In genomic region chr14:92794547-92794941, GRCh38 we compare ENCODE assay signal across 8 cellular contexts. TPM values are rescaled to one million over a fixed set of nuclear protein-coding genes. Genes with fewer than 3 reads are reported as not detected.
DNase-seq lines count a peak whose midpoint lies in the region; ATAC-seq, FAIRE-seq and TF ChIP-seq lines count a peak whose summit lies in the region.

No MANE protein-coding gene starts in this region.

- CTCF ChIA-PET in endothelial cell of umbilical vein (lab: Charles Lee), result interaction anchor here (1.0 kb wide), 4 partner anchors 47 to 688 kb away, joined by 3 read pairs; partner anchors contain the start of gene ATXN3

- peak; percentile 4 for DNase-seq in stimulated activated CD4-positive, alpha-beta T cell treated with anti-CD3 and anti-CD28 coated beads, Interleukin-12 subunit alpha, Interleukin-12 subunit beta, amount 100 ng/mL, for 4 hours
- DNase-seq in stimulated activated CD4-positive, alpha-beta T cell treated with anti-CD3 and anti-CD28 coated beads, Interleukin-1b, Interleukin-23, amount 100 ng/mL, for 48 hours, result no peak
- no peak for DNase-seq in SK-N-MC (ENCODE audit: low read depth, low spot score)
- DNase-seq in endothelial cell of umbilical vein (ENCODE audit: low read depth, low spot score), result peak; percentile 28
- no peak for DNase-seq in natural killer cell
- DNase-seq in NCI-H1436 treated with DMSO at 0.1 percent for 48 hours (lab: John Stamatoyannopoulos, UW), result no peak

- H3K27me3 ChIP-seq in endothelial cell of umbilical vein (ENCODE audit: control insufficient read depth in 2 of 2, insufficient read depth in 2 of 2, low read length in 2 of 2), result no peaks in the 10 kb centered on the region

- POLR2A ChIA-PET in endothelial cell of umbilical vein (lab: Charles Lee), result interaction anchor here (0.9 to 1.2 kb wide), 4 partner anchors 18 to 754 kb away, joined by 3 to 5 read pairs (median 4); partner anchors contain the start of genes ATXN3, CPSF2, NDUFB1 and TRIP11

- H3K27me3 Mint-ChIP-seq in natural killer cell (ENCODE audit: low read depth in 2 of 2), result peaks cover 0 to 22% of the 10 kb centered on the region in 2 donors

- peaks cover 9% of the 10 kb centered on the region for H3K4me1 ChIP-seq in endothelial cell of umbilical vein (ENCODE audit: control insufficient read depth, extremely low read depth, insufficient read depth, low read length)

- peaks cover 32 to 38% of the 10 kb centered on the region in 2 donors for H3K4me1 Mint-ChIP-seq in natural killer cell

- no peaks in the 10 kb centered on the region for H3K9me1 ChIP-seq in endothelial cell of umbilical vein (replicated peaks; ENCODE audit: control insufficient read depth, extremely low read depth, insufficient read depth, low read length)

- ATAC-seq in natural killer cell, result no peak
- ATAC-seq in GM18861 (IDR thresholded peaks at IDR 0.05; ENCODE audit: unreplicated experiment), result no peak
- no peak for ATAC-seq in HG02759 (IDR thresholded peaks at IDR 0.05; ENCODE audit: unreplicated experiment)

- dilution Hi-C loops in endothelial cell of umbilical vein (cut with MboI; ENCODE audit: extremely low pct_ligation_motif_present, low sequenced_read_pairs), result no loop called here

- H3K36me3 Mint-ChIP-seq in natural killer cell, result peaks cover 24% of the 10 kb centered on the region

- H3K9me3 Mint-ChIP-seq in natural killer cell, result peaks cover 3 to 4% of the 10 kb centered on the region in 2 donors

- H3K27ac Mint-ChIP-seq in natural killer cell, result peak overlapping the region; percentile 77 to 85

- peak overlapping the region; percentile 73 for H3K4me2 ChIP-seq in endothelial cell of umbilical vein (ENCODE audit: insufficient read depth, low read length)

- FAIRE-seq in endothelial cell of umbilical vein (lab: Jason Lieb, UNC), result no peak

- TF ChIP-seq POLR2A in endothelial cell of umbilical vein (IDR thresholded peaks at IDR 0.05; ENCODE audit: low read depth, low read length), result no peak

- peaks cover 20% of the 10 kb centered on the region for H3K36me3 ChIP-seq in SK-N-MC (ENCODE audit: insufficient read depth, low read length)
- H3K36me3 ChIP-seq in endothelial cell of umbilical vein (ENCODE audit: control insufficient read depth in 2 of 2, extremely low read depth in 1 of 2, insufficient read depth in 2 of 2, low read length in 2 of 2), result no peaks in the 10 kb centered on the region

- peaks cover 5% of the 10 kb centered on the region; the same call in 1 of the 2 replicates for H3K9me3 ChIP-seq in SK-N-MC (ENCODE audit: low read depth, low read length)
- no peaks in the 10 kb centered on the region for H3K9me3 ChIP-seq in endothelial cell of umbilical vein (replicated peaks; ENCODE audit: control insufficient read depth, insufficient read depth, low read length)

- TF ChIP-seq CTCF in endothelial cell of umbilical vein (IDR thresholded peaks at IDR 0.05; ENCODE audit: extremely low read depth in 1 of 2, insufficient read depth in 1 of 2, low read depth in 1 of 2, low read length in 2 of 2), result no peak
- TF ChIP-seq CTCF in natural killer cell (IDR thresholded peaks at IDR 0.05), result no peak

- no peaks in the 10 kb centered on the region for H4K20me1 ChIP-seq in endothelial cell of umbilical vein (replicated peaks; ENCODE audit: control insufficient read depth, extremely low read depth, insufficient read depth, low read length)

- H3K27ac ChIP-seq in SK-N-MC, result peak overlapping the region; percentile 37; the same call in 1 of the 2 replicates
- peak overlapping the region; percentile 54 for H3K27ac ChIP-seq in endothelial cell of umbilical vein (ENCODE audit: insufficient read depth, low read depth, low read length)

- BruUV-seq in endothelial cell of umbilical vein (replicated peaks; lab: Mats Ljungman, UMichigan), result TSS peak; percentile 49

- H3K79me2 ChIP-seq in endothelial cell of umbilical vein (ENCODE audit: control insufficient read depth, insufficient read depth, low read length), result peaks cover 28% of the 10 kb centered on the region

- peak overlapping the region; percentile 71 for H2AFZ ChIP-seq in endothelial cell of umbilical vein (ENCODE audit: low read depth, low read length)

- intact Hi-C loops in endothelial cell of umbilical vein (cut with micrococcal nuclease) (loop anchor here (1.0 to 5.0 kb wide), 6 partner anchors 46 to 688 kb away; partner anchors contain the start of genes ATXN3, CPSF2, LGMN and NDUFB1), natural killer cell (cut with micrococcal nuclease) (loop anchor here (1.0 kb wide), 1 partner anchor 755 kb away; no protein-coding TSS in a partner anchor)

- H3K4me3 Mint-ChIP-seq in natural killer cell, result peak overlapping the region; percentile 95

- H3K4me3 ChIP-seq in SK-N-MC (peak overlapping the region; percentile 81), endothelial cell of umbilical vein (replicated peaks in 1 of 3; ENCODE audit: insufficient read depth in 1 of 3, low read depth in 1 of 3, low read length in 3 of 3) (peak overlapping the region; percentile 52 to 75 (median 75))

- H3K9ac ChIP-seq in SK-N-MC (ENCODE audit: insufficient read length), result peak overlapping the region; percentile 89
- peak overlapping the region; percentile 93 for H3K9ac ChIP-seq in endothelial cell of umbilical vein (replicated peaks; ENCODE audit: extremely low read depth, insufficient read depth, low read length)

TF ChIP-seq in endothelial cell of umbilical vein, 7 proteins besides CTCF, POLR2A, EP300 and RAD21:
- TF ChIP-seq MYC (IDR thresholded peaks at IDR 0.05; ENCODE audit: low read depth, low read length) (no peak), EZH2 (IDR thresholded peaks at IDR 0.05; ENCODE audit: borderline replicate concordance, low read depth, low read length, severe bottlenecking) (no peak), MAX (IDR thresholded peaks at IDR 0.05; ENCODE audit: insufficient read depth, insufficient read length) (no peak), GATA2 (IDR thresholded peaks at IDR 0.05; ENCODE audit: insufficient read depth, insufficient read length, low read depth, low read length) (no peak), FOS (IDR thresholded peaks at IDR 0.05; ENCODE audit: borderline replicate concordance, insufficient read depth, low read length) (no peak), JUN (IDR thresholded peaks at IDR 0.05; ENCODE audit: borderline replicate concordance, insufficient read depth, insufficient read length, low read depth) (no peak), POLR2AphosphoS5 (IDR thresholded peaks at IDR 0.05; ENCODE audit: insufficient read depth, low read depth, low read length) (no peak)
TF ChIP-seq in endothelial cell of umbilical vein: peak in this region for 0.

RNA-seq across cellular contexts. Expression of gene GOLGA5, which starts 0.4 kb away (rescaled TPM):
- total RNA-seq in endothelial cell of umbilical vein (28.9 and 29.3 TPM in 2 replicates), natural killer cell (10 to 100 TPM; 11.5 to 21.0 (median 17.1) TPM)
- polyA plus RNA-seq in endothelial cell of umbilical vein, result 13.7 and 16.3 TPM in 2 replicates
- polyA plus RNA-seq in endothelial cell of umbilical vein (2011; cell fraction: cytosol; rRNA removed), result 23.5 and 28.1 TPM in 2 replicates
- 16.8 and 18.5 TPM in 2 replicates for polyA plus RNA-seq in endothelial cell of umbilical vein (2011; cell fraction: nucleus; rRNA removed)
- polyA plus RNA-seq in endothelial cell of umbilical vein (2012), result 24.6 and 30.1 TPM in 2 replicates
- 11.1 and 12.7 TPM in 2 replicates for polyA minus RNA-seq in endothelial cell of umbilical vein
- polyA minus RNA-seq in endothelial cell of umbilical vein (2011; cell fraction: cytosol; rRNA and poly(A)+ RNA removed), result 8.3 TPM
- 15.1 and 17.4 TPM in 2 replicates for polyA minus RNA-seq in endothelial cell of umbilical vein (2011; cell fraction: nucleus; rRNA and poly(A)+ RNA removed)

RNA-seq across cellular contexts. Expression of gene LGMN, which starts 46.1 kb away (rescaled TPM):
- total RNA-seq in endothelial cell of umbilical vein (56.7 and 62.6 TPM in 2 replicates), natural killer cell (1 to 10 TPM in 2 of 3 donors, under 1 TPM in 1; 0.39 to 6.1 (median 2.5) TPM)
- 85.8 and 99.2 TPM in 2 replicates for polyA plus RNA-seq in endothelial cell of umbilical vein
- 122 and 126 TPM in 2 replicates for polyA plus RNA-seq in endothelial cell of umbilical vein (2011; cell fraction: cytosol; rRNA removed)
- polyA plus RNA-seq in endothelial cell of umbilical vein (2011; cell fraction: nucleus; rRNA removed), result 73.2 and 83.3 TPM in 2 replicates
- polyA plus RNA-seq in endothelial cell of umbilical vein (2012), result 70.4 and 81.1 TPM in 2 replicates
- polyA minus RNA-seq in endothelial cell of umbilical vein, result 52.1 and 66.6 TPM in 2 replicates
- 16.8 TPM for polyA minus RNA-seq in endothelial cell of umbilical vein (2011; cell fraction: cytosol; rRNA and poly(A)+ RNA removed)
- 20.4 and 28.7 TPM in 2 replicates for polyA minus RNA-seq in endothelial cell of umbilical vein (2011; cell fraction: nucleus; rRNA and poly(A)+ RNA removed)

Comparison
In these comparisons a context has a peak if more than half of its experiments do, and no peak if none do; other contexts are left out.
1. DNase-seq: peak in stimulated activated CD4-positive, alpha-beta T cell treated with anti-CD3 and anti-CD28 coated beads, Interleukin-12 subunit alpha, Interleukin-12 subunit beta, amount 100 ng/mL, for 4 hours (single experiment) and endothelial cell of umbilical vein (single experiment); none in stimulated activated CD4-positive, alpha-beta T cell treated with anti-CD3 and anti-CD28 coated beads, Interleukin-1b, Interleukin-23, amount 100 ng/mL, for 48 hours (single experiment), SK-N-MC (single experiment), natural killer cell (single experiment) and NCI-H1436 treated with DMSO at 0.1 percent for 48 hours (single experiment).